ENCODE assay signal across 12 cellular contexts in genomic region chr1:99557556-99558256, GRCh38.
A peak's percentile ranks its signal among the peaks of the same experiment; 100 is the strongest.
DNase-seq lines count a peak whose midpoint lies in the region; ATAC-seq and TF ChIP-seq lines count a peak whose summit lies in the region.
"Had no signal": no experiment of that assay in that cellular context is flagged by ENCODE, and none has a peak within 500 bp of the region (broad histone marks: within the 10 kb centered on the region; RNA-seq: fewer than 3 reads in every experiment).

No MANE protein-coding gene starts in this region.

- H3K27me3 ChIP-seq in AG04450 (ENCODE audit: control insufficient read depth, insufficient read depth, low read length) (no peaks in the 10 kb centered on the region), fibroblast of lung (ENCODE audit: control insufficient read depth, insufficient read depth, low read length) (no peaks in the 10 kb centered on the region), MG63 (no peaks in the 10 kb centered on the region)

- no peaks in the 10 kb centered on the region for H3K79me2 ChIP-seq in fibroblast of lung (ENCODE audit: control insufficient read depth, insufficient read depth, low read length)

- H3K4me3 ChIP-seq in AG04450 (ENCODE audit: low read depth, low read length) = no peak overlapping the region
- no peak overlapping the region for H3K4me3 ChIP-seq in NB4 (ENCODE audit: low read depth, low read length)
- no peak overlapping the region for H3K4me3 ChIP-seq in fibroblast of lung (replicated peaks in 1 of 4; ENCODE audit: control extremely low read depth in 1 of 4, insufficient read depth in 1 of 4, low read depth in 3 of 4, low read length in 4 of 4)
- no peak overlapping the region for H3K4me3 ChIP-seq in MG63
- H3K4me3 ChIP-seq: prostate gland had no signal

- no peak for TF ChIP-seq POLR2A in NB4 (IDR thresholded peaks at IDR 0.05; ENCODE audit: extremely low read depth, insufficient read length)

- TF ChIP-seq CTCF in AG04450 (IDR thresholded peaks at IDR 0.05; ENCODE audit: low read depth, low read length) = no peak
- TF ChIP-seq CTCF in NB4 (IDR thresholded peaks at IDR 0.05; ENCODE audit: low read depth, low read length) = no peak
- TF ChIP-seq CTCF in fibroblast of lung (conservative IDR thresholded peaks at IDR 0.05 in 1 of 2, IDR thresholded peaks at IDR 0.05 in 1 of 2; ENCODE audit: low read depth in 1 of 2, low read length in 2 of 2) = no peak

- peak; percentile 61 for ATAC-seq in GM21528 (IDR thresholded peaks at IDR 0.05; ENCODE audit: low FRiP score, unreplicated experiment)
- no peak for ATAC-seq in HG02885 (IDR thresholded peaks at IDR 0.05; ENCODE audit: poor library complexity, unreplicated experiment)
- ATAC-seq: activated CD4-positive, CD25-positive, alpha-beta regulatory T cell treated with anti-CD3 and anti-CD28 coated beads, Interleukin-2, amount 50 U/mL, for 24 hours; left cardiac atrium had no signal

- POLR2A ChIA-PET in AG04450 (lab: Yijun Ruan, JAX) = interaction anchor here (1.0 kb wide), 1 partner anchor 33 kb away, joined by 3 read pairs; no protein-coding TSS in a partner anchor

- H3K27ac ChIP-seq in AG04450 (ENCODE audit: low read depth, low read length) (peak overlapping the region; percentile 63), fibroblast of lung (ENCODE audit: insufficient read depth, low read length) (peak overlapping the region; percentile 74)
- H3K27ac ChIP-seq: prostate gland had no signal

- CTCF ChIA-PET in AG04450 (lab: Charles Lee) = interaction anchor here (0.6 kb wide), 1 partner anchor 152 kb away, joined by 3 read pairs; no protein-coding TSS in a partner anchor

- DNase-seq in AG04450 (ENCODE audit: low read depth, low spot score) (peak; percentile 44), NB4 (ENCODE audit: low read depth) (peak; percentile 2), fibroblast of lung (ENCODE audit: low read depth in 2 of 2) (peak; percentile 89 to 90), NCI-H1105 (lab: John Stamatoyannopoulos, UW) (no peak), MG63 (no peak)
- DNase-seq in stimulated activated CD4-positive, alpha-beta T cell treated with anti-CD3 and anti-CD28 coated beads, Interleukin-2, amount 100 ng/mL, for 24 hours = no peak
- DNase-seq: left cardiac atrium, NCI-H2107 had no signal

- no peak overlapping the region for H3K9ac ChIP-seq in fibroblast of lung (ENCODE audit: insufficient read depth, low read length)

- H3K4me1 ChIP-seq in fibroblast of lung (ENCODE audit: control insufficient read depth, extremely low read depth, insufficient read depth, low read length) = peaks cover 12% of the 10 kb centered on the region
- H3K4me1 ChIP-seq: prostate gland had no signal

- no peak overlapping the region for H2AFZ ChIP-seq in fibroblast of lung (ENCODE audit: low read length)

- H3K36me3 ChIP-seq in fibroblast of lung (ENCODE audit: control insufficient read depth, insufficient read depth, low read length) (no peaks in the 10 kb centered on the region), MG63 (no peaks in the 10 kb centered on the region)
- H3K36me3 ChIP-seq: prostate gland had no signal

- no peaks in the 10 kb centered on the region for H3K9me3 ChIP-seq in AG04450 (ENCODE audit: control insufficient read depth, insufficient read depth, low read length)
- H3K9me3 ChIP-seq in fibroblast of lung (ENCODE audit: control insufficient read depth, insufficient read depth, low read depth, low read length) = no peaks in the 10 kb centered on the region
- H3K9me3 ChIP-seq in MG63 = no peaks in the 10 kb centered on the region
- H3K9me3 ChIP-seq: prostate gland had no signal

- H3K4me2 ChIP-seq in fibroblast of lung (ENCODE audit: extremely low read depth, insufficient read depth, low read length) = peak overlapping the region; percentile 30

- H4K20me1 ChIP-seq in fibroblast of lung (ENCODE audit: control insufficient read depth, extremely low read depth, insufficient read depth, low read length) = no peaks in the 10 kb centered on the region

Comparison
In these comparisons a context has a peak if more than half of its experiments do, and no peak if none do; other contexts are left out.
1. DNase-seq: peak in AG04450 (single experiment), NB4 (single experiment) and fibroblast of lung (2 of 2); none in NCI-H1105 (single experiment), MG63 (single experiment) and stimulated activated CD4-positive, alpha-beta T cell treated with anti-CD3 and anti-CD28 coated beads, Interleukin-2, amount 100 ng/mL, for 24 hours (0 of 2).